Comparison of ENCODE assay signal across 30 cellular contexts in the genomic region with DNA sequence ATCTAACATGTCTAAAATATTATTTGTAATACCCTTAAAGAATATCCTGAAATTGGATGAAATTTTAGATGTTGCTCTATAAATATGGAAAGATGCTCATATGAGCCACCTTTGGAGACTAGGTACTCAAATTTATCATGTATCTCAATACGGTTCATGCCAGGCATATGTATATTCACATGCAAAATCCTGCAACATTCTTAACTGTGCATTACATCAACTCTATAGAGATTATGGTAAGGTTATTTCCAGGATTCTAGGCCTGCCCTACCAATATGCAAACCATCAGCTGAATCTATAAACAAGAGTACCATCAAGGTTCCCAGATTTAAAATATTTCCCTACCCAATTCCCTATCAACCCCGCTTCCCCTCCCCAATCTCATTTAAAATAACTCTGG.
"Had no signal": no experiment of that assay in that cellular context is flagged by ENCODE, and none has a peak within 500 bp of the region (broad histone marks: within the 10 kb centered on the region; RNA-seq: fewer than 3 reads in every experiment).

No MANE protein-coding gene starts in this region.

- H3K4me1 ChIP-seq: neural progenitor cell, prostate gland, stomach, tibial nerve had no signal

- FAIRE-seq: urothelium cell line had no signal

- H3K27ac ChIP-seq: neural progenitor cell, ovary, parathyroid adenoma, prostate gland, skin epidermis, spleen, stomach, thoracic aorta, thyroid gland, tibial nerve, upper lobe of left lung, vagina had no signal

- H3K4me3 ChIP-seq: neural progenitor cell, ovary, prostate gland, skin epidermis, smooth muscle cell, spleen, stomach, thoracic aorta, thyroid gland, tibial nerve, upper lobe of left lung, vagina had no signal

- H2AFZ ChIP-seq: neural progenitor cell, parathyroid adenoma had no signal

- ATAC-seq: naive thymus-derived CD4-positive, alpha-beta T cell; natural killer cell; right cardiac atrium; sciatic nerve; stimulated activated naive B cell treated with anti-CD40 and anti-IgM and Interleukin-4, amounts not matched to agents 10 μg/mL and 1 μg/mL and 100 μg/mL, for 72 hours had no signal

- H3K9ac ChIP-seq: neural progenitor cell, parathyroid adenoma had no signal

- H3K27me3 ChIP-seq: neural progenitor cell, ovary, spleen, stomach, thyroid gland, tibial nerve, upper lobe of left lung, vagina had no signal

- H3K4me2 ChIP-seq: neural progenitor cell, smooth muscle cell had no signal

- H3K36me3 ChIP-seq: neural progenitor cell, ovary, prostate gland, spleen, stomach, thoracic aorta, thyroid gland, tibial nerve, upper lobe of left lung, vagina had no signal

- DNase-seq: naive thymus-derived CD4-positive, alpha-beta T cell; natural killer cell; occipital lobe; ovary; posterior cingulate gyrus; right cardiac atrium; spleen; stimulated activated CD4-positive, alpha-beta T cell treated with anti-CD3 and anti-CD28 coated beads, Interleukin-12 subunit alpha, Interleukin-12 subunit beta, amount 100 ng/mL, for 4 hours; stimulated activated CD4-positive, alpha-beta T cell treated with anti-CD3 and anti-CD28 coated beads, Interleukin-1b, Interleukin-23, amount 100 ng/mL, for 48 hours; stimulated activated CD4-positive, alpha-beta T cell treated with anti-CD3 and anti-CD28 coated beads, Interleukin-4, amount 100 ng/mL, for 1 hour; stimulated activated CD4-positive, alpha-beta T cell treated with anti-CD3 and anti-CD28 coated beads, Interleukin-4, amount 100 ng/mL, for 4 hours; stimulated activated CD8-positive, alpha-beta memory T cell treated with anti-CD3 and anti-CD28 coated beads, Interleukin-4, amount 100 ng/mL, for 48 hours; stimulated activated naive B cell treated with anti-CD40 and anti-IgM and Interleukin-4, amounts not matched to agents 10 μg/mL and 1 μg/mL and 100 μg/mL, for 72 hours; stimulated activated naive CD4-positive, alpha-beta T cell treated with Interleukin-2 at 50 U/mL for 16 hours; stomach; thyroid gland; trophoblast cell; upper lobe of left lung had no signal

- H3K27ac Mint-ChIP-seq: naive thymus-derived CD4-positive, alpha-beta T cell; nephron; neural progenitor cell; stimulated activated naive B cell treated with anti-CD40 and anti-IgM and Interleukin-4, amounts not matched to agents 10 μg/mL and 1 μg/mL and 100 μg/mL, for 72 hours; stimulated activated naive CD8-positive, alpha-beta T cell treated with anti-CD3 and anti-CD28 coated beads, Interleukin-15, Interleukin-2, amounts not matched to agents 100 ng/mL and 50 ng/mL, for 24 hours had no signal

- H3K4me1 Mint-ChIP-seq: nephron had no signal

- H3K9me3 Mint-ChIP-seq: naive thymus-derived CD4-positive, alpha-beta T cell; natural killer cell; nephron; stimulated activated naive B cell treated with anti-CD40 and anti-IgM and Interleukin-4, amounts not matched to agents 10 μg/mL and 1 μg/mL and 100 μg/mL, for 72 hours; stimulated activated naive CD8-positive, alpha-beta T cell treated with anti-CD3 and anti-CD28 coated beads, Interleukin-15, Interleukin-2, amounts not matched to agents 100 ng/mL and 50 ng/mL, for 24 hours had no signal

- H3K27me3 Mint-ChIP-seq: naive thymus-derived CD4-positive, alpha-beta T cell; stimulated activated naive B cell treated with anti-CD40 and anti-IgM and Interleukin-4, amounts not matched to agents 10 μg/mL and 1 μg/mL and 100 μg/mL, for 72 hours; stimulated activated naive CD8-positive, alpha-beta T cell treated with anti-CD3 and anti-CD28 coated beads, Interleukin-15, Interleukin-2, amounts not matched to agents 100 ng/mL and 50 ng/mL, for 24 hours had no signal

- H3K36me3 Mint-ChIP-seq: natural killer cell had no signal

- H3K9me3 ChIP-seq: ovary, prostate gland, spleen, stomach, thoracic aorta, thyroid gland, tibial nerve, upper lobe of left lung, vagina had no signal

- H3K4me3 Mint-ChIP-seq: naive thymus-derived CD4-positive, alpha-beta T cell; natural killer cell; nephron; neural progenitor cell; stimulated activated naive B cell treated with anti-CD40 and anti-IgM and Interleukin-4, amounts not matched to agents 10 μg/mL and 1 μg/mL and 100 μg/mL, for 72 hours; stimulated activated naive CD8-positive, alpha-beta T cell treated with anti-CD3 and anti-CD28 coated beads, Interleukin-15, Interleukin-2, amounts not matched to agents 100 ng/mL and 50 ng/mL, for 24 hours had no signal
